In genomic region chr2:163723881-163724280, GRCh38 we compare ENCODE assay signal across 35 cellular contexts. TPM values are rescaled to one million over a fixed set of nuclear protein-coding genes. Genes with fewer than 3 reads are reported as not detected.
"Had no signal": no experiment of that assay in that cellular context is flagged by ENCODE, and none has a peak within 500 bp of the region (broad histone marks: within the 10 kb centered on the region; RNA-seq: fewer than 3 reads in every experiment).

No MANE protein-coding gene starts in this region.

- H3K4me1 ChIP-seq: parathyroid adenoma, psoas muscle, testis, thyroid gland, upper lobe of right lung had no signal

- H3K9me3 ChIP-seq: heart left ventricle, left lung, neutrophil, psoas muscle, right atrium auricular region, right lobe of liver, testis, thyroid gland, upper lobe of right lung had no signal

- H3K27ac Mint-ChIP-seq: immature natural killer cell; mesothelial cell of epicardium; naive B cell; natural killer cell; nephron progenitor cell; neural progenitor cell; stimulated activated memory B cell treated with anti-CD40 and anti-IgM and Interleukin-4, amounts not matched to agents 10 μg/mL and 1 μg/mL and 100 μg/mL, for 72 hours; stimulated activated naive CD8-positive, alpha-beta T cell treated with anti-CD3 and anti-CD28 coated beads, Interleukin-15, amount 100 ng/mL, for 72 hours had no signal

- H3K9me3 Mint-ChIP-seq: mesothelial cell of epicardium; naive B cell; nephron progenitor cell; neural progenitor cell; stimulated activated memory B cell treated with anti-CD40 and anti-IgM and Interleukin-4, amounts not matched to agents 10 μg/mL and 1 μg/mL and 100 μg/mL, for 72 hours; stimulated activated naive CD8-positive, alpha-beta T cell treated with anti-CD3 and anti-CD28 coated beads, Interleukin-15, amount 100 ng/mL, for 72 hours had no signal

- H3K4me3 Mint-ChIP-seq: immature natural killer cell; mesothelial cell of epicardium; naive B cell; natural killer cell; nephron progenitor cell; neural progenitor cell; stimulated activated memory B cell treated with anti-CD40 and anti-IgM and Interleukin-4, amounts not matched to agents 10 μg/mL and 1 μg/mL and 100 μg/mL, for 72 hours; stimulated activated naive CD8-positive, alpha-beta T cell treated with anti-CD3 and anti-CD28 coated beads, Interleukin-15, amount 100 ng/mL, for 72 hours had no signal

- H3K4me1 Mint-ChIP-seq: immature natural killer cell; naive B cell; natural killer cell; stimulated activated memory B cell treated with anti-CD40 and anti-IgM and Interleukin-4, amounts not matched to agents 10 μg/mL and 1 μg/mL and 100 μg/mL, for 72 hours; stimulated activated naive CD8-positive, alpha-beta T cell treated with anti-CD3 and anti-CD28 coated beads, Interleukin-15, amount 100 ng/mL, for 72 hours had no signal

- FAIRE-seq: islet of Langerhans, kidney, urothelium cell line had no signal

- H3K9ac ChIP-seq: neural progenitor cell, parathyroid adenoma had no signal

- H3K27ac ChIP-seq: heart left ventricle, left lung, neural progenitor cell, neutrophil, parathyroid adenoma, psoas muscle, right atrium auricular region, right lobe of liver, testis, thyroid gland, upper lobe of right lung had no signal

- H3K36me3 Mint-ChIP-seq: immature natural killer cell; mesothelial cell of epicardium; naive B cell; natural killer cell; stimulated activated memory B cell treated with anti-CD40 and anti-IgM and Interleukin-4, amounts not matched to agents 10 μg/mL and 1 μg/mL and 100 μg/mL, for 72 hours had no signal

- H3K36me3 ChIP-seq: heart left ventricle, left lung, neural progenitor cell, neutrophil, right atrium auricular region, right lobe of liver, thyroid gland, upper lobe of right lung had no signal

- DNase-seq: heart left ventricle; hypothalamus; immature natural killer cell; kidney; left colon; left lung; mesendoderm; naive B cell; natural killer cell; nephron progenitor cell; occipital lobe; psoas muscle; right lobe of liver; stimulated activated CD4-positive, alpha-beta T cell treated with anti-CD3 and anti-CD28 coated beads, Interleukin-1b, Interleukin-23, amount 100 ng/mL, for 48 hours; stimulated activated CD4-positive, alpha-beta T cell treated with anti-CD3 and anti-CD28 coated beads, Interleukin-2, amount 100 ng/mL, for 48 hours; stimulated activated CD4-positive, alpha-beta T cell treated with anti-CD3 and anti-CD28 coated beads, Interleukin-4, amount 100 ng/mL, for 4 hours; stimulated activated CD8-positive, alpha-beta memory T cell treated with anti-CD3 and anti-CD28 coated beads, Interleukin-4, amount 100 ng/mL, for 48 hours; stimulated activated naive CD4-positive, alpha-beta T cell treated with Interleukin-2 at 50 U/mL for 16 hours; stimulated activated naive CD8-positive, alpha-beta T cell treated with anti-CD3 and anti-CD28 coated beads, Interleukin-15, amount 100 ng/mL, for 72 hours; substantia nigra; testis; thyroid gland; trophoblast cell; upper lobe of right lung had no signal

- H3K27me3 Mint-ChIP-seq: stimulated activated memory B cell treated with anti-CD40 and anti-IgM and Interleukin-4, amounts not matched to agents 10 μg/mL and 1 μg/mL and 100 μg/mL, for 72 hours; stimulated activated naive CD8-positive, alpha-beta T cell treated with anti-CD3 and anti-CD28 coated beads, Interleukin-15, amount 100 ng/mL, for 72 hours had no signal

- H3K4me3 ChIP-seq: heart left ventricle, left lung, lung, neural progenitor cell, psoas muscle, right atrium auricular region, smooth muscle cell, testis, thyroid gland, upper lobe of right lung had no signal

- ATAC-seq: heart left ventricle; left colon; left lung; natural killer cell; stimulated activated memory B cell treated with anti-CD40 and anti-IgM and Interleukin-4, amounts not matched to agents 10 μg/mL and 1 μg/mL and 100 μg/mL, for 72 hours; stimulated activated naive CD8-positive, alpha-beta T cell treated with anti-CD3 and anti-CD28 coated beads, Interleukin-15, amount 100 ng/mL, for 72 hours; upper lobe of right lung had no signal

- H3K27me3 ChIP-seq: heart left ventricle, left lung, neural progenitor cell, neutrophil, right atrium auricular region, right lobe of liver, testis, thyroid gland, upper lobe of right lung had no signal

RNA-seq across cellular contexts. Expression of gene FIGN, which starts 11.9 kb away (rescaled TPM):
- total RNA-seq: mononuclear cell, natural killer cell had no signal
